Comparison of ENCODE assay signal across 8 cellular contexts in the genomic region with DNA sequence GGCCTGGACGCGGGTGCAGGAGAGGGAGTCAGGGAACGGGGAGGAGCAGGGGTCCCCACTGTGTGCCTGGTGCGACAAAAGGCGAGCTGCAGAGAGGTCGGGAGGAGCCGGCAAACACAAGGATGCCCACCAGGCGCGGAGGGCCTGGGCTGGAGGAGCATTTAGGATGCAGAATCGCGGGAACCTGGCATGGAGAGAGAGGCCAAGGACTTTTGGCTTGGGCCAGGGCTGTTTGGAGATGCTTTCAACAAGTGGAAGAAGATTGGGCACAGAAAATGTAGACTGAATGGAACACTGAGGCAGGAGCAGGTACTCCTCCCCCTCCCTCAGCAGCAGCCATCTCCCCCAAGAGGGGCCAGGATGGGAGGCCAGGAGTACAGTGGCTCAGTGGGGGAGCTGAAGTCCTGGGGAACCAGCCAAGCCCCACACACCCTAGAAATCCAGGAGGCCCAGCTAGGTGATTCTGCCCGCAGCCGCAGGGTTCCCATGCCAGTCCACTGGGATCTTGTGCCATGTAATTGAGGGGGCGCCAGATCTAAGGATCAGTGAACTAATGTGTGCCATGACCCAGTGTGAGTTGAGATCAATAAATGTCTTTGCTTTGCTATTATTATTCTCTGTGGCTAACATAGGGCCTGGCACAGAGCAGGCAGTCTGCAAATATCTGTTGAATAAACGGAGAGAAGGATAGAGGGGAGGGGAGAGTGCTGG. TPM values are rescaled to one million over a fixed set of nuclear protein-coding genes. Genes with fewer than 3 reads are reported as not detected.
DNase-seq lines count a peak whose midpoint lies in the region; ATAC-seq, FAIRE-seq and TF ChIP-seq lines count a peak whose summit lies in the region.

No MANE protein-coding gene starts in this region.

- peak overlapping the region; percentile 84 for H3K4me3 ChIP-seq in astrocyte (ENCODE audit: insufficient read depth, low read depth, low read length)
- H3K4me3 ChIP-seq in liver (ENCODE audit: low read depth in 1 of 3, low read length in 3 of 3): peak overlapping the region; percentile 65 to 89 (median 66)
- peak overlapping the region; percentile 44 to 91 (median 72) for H3K4me3 ChIP-seq in transverse colon

- no peaks in the 10 kb centered on the region for H3K9me3 Mint-ChIP-seq in activated CD4-positive, alpha-beta T cell treated with anti-CD3 and anti-CD28 coated beads, Interleukin-2, amount 10 ng/mL, durations not matched to agents 7 days and 5 days
- peaks cover 2% of the 10 kb centered on the region for H3K9me3 Mint-ChIP-seq in astrocyte (ENCODE audit: unreplicated experiment)

- no peak for TF ChIP-seq RAD21 in liver (IDR thresholded peaks at IDR 0.05)

- no peak for ATAC-seq in HG03342 (IDR thresholded peaks at IDR 0.05; ENCODE audit: unreplicated experiment)

- H3K36me3 Mint-ChIP-seq in activated CD4-positive, alpha-beta T cell treated with anti-CD3 and anti-CD28 coated beads, Interleukin-2, amount 10 ng/mL, durations not matched to agents 7 days and 5 days (ENCODE audit: low read depth): peaks cover 3% of the 10 kb centered on the region
- H3K36me3 Mint-ChIP-seq in astrocyte (ENCODE audit: low read depth, unreplicated experiment): no peaks in the 10 kb centered on the region

- FAIRE-seq in astrocyte (lab: Jason Lieb, UNC): no peak

- H3K79me2 ChIP-seq in astrocyte (ENCODE audit: insufficient read depth, low read length): no peaks in the 10 kb centered on the region

- WGBS in liver: 34% methylated on average over 15 of the region's 15 CpGs
- WGBS in transverse colon (ENCODE audit: low coverage in 1 of 2), 2 donors: 33% methylated on average over 15 of the region's 15 CpGs; no CpG with 5 or more reads in 1 of the 2 donors

- peak overlapping the region; percentile 76 for H3K9ac ChIP-seq in astrocyte (ENCODE audit: low read length)
- peak overlapping the region in 1 of 2 donors; percentile 58 for H3K9ac ChIP-seq in liver (ENCODE audit: low read depth in 1 of 2, low read length in 2 of 2)

- H3K4me1 Mint-ChIP-seq in activated CD4-positive, alpha-beta T cell treated with anti-CD3 and anti-CD28 coated beads, Interleukin-2, amount 10 ng/mL, durations not matched to agents 7 days and 5 days: peaks cover 11% of the 10 kb centered on the region
- H3K4me1 Mint-ChIP-seq in astrocyte (ENCODE audit: low read depth, unreplicated experiment): no peaks in the 10 kb centered on the region

- no peaks in the 10 kb centered on the region for H3K9me3 ChIP-seq in astrocyte (ENCODE audit: insufficient read depth, low read depth, low read length)
- no peaks in the 10 kb centered on the region for H3K9me3 ChIP-seq in liver (ENCODE audit: control insufficient read depth in 4 of 4, low read length in 3 of 4)
- no peaks in the 10 kb centered on the region for H3K9me3 ChIP-seq in transverse colon

- in situ Hi-C loops in transverse colon (cut with MboI; ENCODE audit: low pct_ligation_motif_present in 1 of 4, low pct_unique_long_range_greater_than_20kb in 1 of 4, low sequenced_read_pairs in 3 of 4): loop anchor here in 1 of 4 donors (25.0 kb wide), 1 partner anchor 253 kb away; no protein-coding TSS in a partner anchor

- intact Hi-C loops in transverse colon (cut with DNase I; ENCODE audit: low total_unique reads): no loop called here

- H3K27ac Mint-ChIP-seq in activated CD4-positive, alpha-beta T cell treated with anti-CD3 and anti-CD28 coated beads, Interleukin-2, amount 10 ng/mL, durations not matched to agents 7 days and 5 days: no peak overlapping the region
- H3K27ac Mint-ChIP-seq in astrocyte (ENCODE audit: unreplicated experiment): no peak overlapping the region

- peak overlapping the region; percentile 98 for H3K4me2 ChIP-seq in astrocyte (ENCODE audit: low read length)

- peaks cover 15% of the 10 kb centered on the region for H3K27me3 Mint-ChIP-seq in activated CD4-positive, alpha-beta T cell treated with anti-CD3 and anti-CD28 coated beads, Interleukin-2, amount 10 ng/mL, durations not matched to agents 7 days and 5 days
- H3K27me3 Mint-ChIP-seq in astrocyte (ENCODE audit: low read depth, unreplicated experiment): peaks cover 60% of the 10 kb centered on the region

- POLR2A ChIA-PET in activated CD4-positive, alpha-beta T cell treated with anti-CD3 and anti-CD28 coated beads, Interleukin-2, amount 10 ng/mL, durations not matched to agents 7 days and 5 days (lab: Charles Lee): interaction anchor here (0.6 kb wide), 1 partner anchor 17 kb away, joined by 3 read pairs; no protein-coding TSS in a partner anchor

- H3K36me3 ChIP-seq in astrocyte (ENCODE audit: insufficient read depth, low read length) (no peaks in the 10 kb centered on the region), liver (ENCODE audit: control insufficient read depth in 4 of 4, insufficient read depth in 3 of 4, low read depth in 1 of 4, low read length in 3 of 4) (no peaks in the 10 kb centered on the region), transverse colon (no peaks in the 10 kb centered on the region)

- TF ChIP-seq CTCF in astrocyte (IDR thresholded peaks at IDR 0.05; ENCODE audit: insufficient read depth, low read depth, low read length): no peak
- no peak for TF ChIP-seq CTCF in liver (IDR thresholded peaks at IDR 0.05; ENCODE audit: low read depth, low read length, missing input control)
- no peak for TF ChIP-seq CTCF in transverse colon (IDR thresholded peaks at IDR 0.05)

- H4K20me1 ChIP-seq in astrocyte (ENCODE audit: insufficient read depth, low read length): no peaks in the 10 kb centered on the region

- H3K27me3 ChIP-seq in astrocyte (ENCODE audit: insufficient read depth, low read length): peaks cover 19% of the 10 kb centered on the region
- no peaks in the 10 kb centered on the region for H3K27me3 ChIP-seq in liver (ENCODE audit: control insufficient read depth in 4 of 4, insufficient read depth in 4 of 4, low read length in 3 of 4)
- peaks cover 10% of the 10 kb centered on the region for H3K27me3 ChIP-seq in transverse colon

- peak overlapping the region; percentile 88 for H3K4me3 Mint-ChIP-seq in activated CD4-positive, alpha-beta T cell treated with anti-CD3 and anti-CD28 coated beads, Interleukin-2, amount 10 ng/mL, durations not matched to agents 7 days and 5 days
- H3K4me3 Mint-ChIP-seq in astrocyte (ENCODE audit: unreplicated experiment): peak overlapping the region; percentile 82

- peak overlapping the region; percentile 93 for H2AFZ ChIP-seq in astrocyte (ENCODE audit: low read depth, low read length)

- no peak for TF ChIP-seq EP300 in transverse colon (IDR thresholded peaks at IDR 0.05; ENCODE audit: low read depth)

- H3K27ac ChIP-seq in astrocyte (ENCODE audit: low read depth, low read length) (no peak overlapping the region), liver (ENCODE audit: low read depth in 1 of 2, low read length in 2 of 2) (no peak overlapping the region), transverse colon (peak overlapping the region in 3 of 4 donors; percentile 65 to 84 (median 78))

- DNase-seq in activated CD4-positive, alpha-beta T cell treated with anti-CD3 and anti-CD28 coated beads, Interleukin-2, amount 10 ng/mL, durations not matched to agents 7 days and 5 days: no peak
- DNase-seq in activated CD4-positive, alpha-beta T cell treated with anti-CD3 and anti-CD28 coated beads for 4 hours: no peak
- DNase-seq in astrocyte (ENCODE audit: low read depth) (no peak), transverse colon (no peak), HUDEP-2 (lab: John Stamatoyannopoulos, UW; ENCODE audit: unreplicated experiment in 76 of 76) (no peak), NCI-H187 (lab: John Stamatoyannopoulos, UW) (no peak)

- TF ChIP-seq POLR2A in transverse colon (IDR thresholded peaks at IDR 0.05): no peak

- H3K4me1 ChIP-seq in astrocyte (ENCODE audit: insufficient read depth, low read length): peaks cover 4% of the 10 kb centered on the region
- peaks cover 8 to 25% (median 17%) of the 10 kb centered on the region in 4 donors for H3K4me1 ChIP-seq in liver (ENCODE audit: control insufficient read depth in 4 of 4, insufficient read depth in 4 of 4, low read length in 3 of 4)
- H3K4me1 ChIP-seq in transverse colon: peaks cover 12 to 24% (median 21%) of the 10 kb centered on the region in 4 donors

- CTCF ChIA-PET in activated CD4-positive, alpha-beta T cell treated with anti-CD3 and anti-CD28 coated beads, Interleukin-2, amount 10 ng/mL, durations not matched to agents 7 days and 5 days (lab: Charles Lee): interaction anchor here (1.2 to 2.1 kb wide), 4 partner anchors 11 to 19 kb away, joined by 3 to 6 read pairs (median 4); no protein-coding TSS in a partner anchor

TF ChIP-seq in liver, 16 proteins besides CTCF, POLR2A, EP300 and RAD21:
- no peak for TF ChIP-seq SP1 (IDR thresholded peaks at IDR 0.05)
- TF ChIP-seq YY1 (IDR thresholded peaks at IDR 0.05): no peak
- no peak for TF ChIP-seq NR2F2 (IDR thresholded peaks at IDR 0.05)
- TF ChIP-seq HNF4A (conservative IDR thresholded peaks at IDR 0.05): no peak
- no peak for TF ChIP-seq TAF1 (conservative IDR thresholded peaks at IDR 0.05)
- TF ChIP-seq, protein P1, sequence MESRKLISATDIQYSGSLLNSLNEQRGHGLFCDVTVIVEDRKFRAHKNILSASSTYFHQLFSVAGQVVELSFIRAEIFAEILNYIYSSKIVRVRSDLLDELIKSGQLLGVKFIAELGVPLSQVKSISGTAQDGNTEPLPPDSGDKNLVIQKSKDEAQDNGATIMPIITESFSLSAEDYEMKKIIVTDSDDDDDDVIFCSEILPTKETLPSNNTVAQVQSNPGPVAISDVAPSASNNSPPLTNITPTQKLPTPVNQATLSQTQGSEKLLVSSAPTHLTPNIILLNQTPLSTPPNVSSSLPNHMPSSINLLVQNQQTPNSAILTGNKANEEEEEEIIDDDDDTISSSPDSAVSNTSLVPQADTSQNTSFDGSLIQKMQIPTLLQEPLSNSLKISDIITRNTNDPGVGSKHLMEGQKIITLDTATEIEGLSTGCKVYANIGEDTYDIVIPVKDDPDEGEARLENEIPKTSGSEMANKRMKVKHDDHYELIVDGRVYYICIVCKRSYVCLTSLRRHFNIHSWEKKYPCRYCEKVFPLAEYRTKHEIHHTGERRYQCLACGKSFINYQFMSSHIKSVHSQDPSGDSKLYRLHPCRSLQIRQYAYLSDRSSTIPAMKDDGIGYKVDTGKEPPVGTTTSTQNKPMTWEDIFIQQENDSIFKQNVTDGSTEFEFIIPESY (IDR thresholded peaks at IDR 0.05): no peak
- TF ChIP-seq JUND (IDR thresholded peaks at IDR 0.05): no peak
- TF ChIP-seq EGR1 (IDR thresholded peaks at IDR 0.05; ENCODE audit: low read depth in 2 of 2): no peak

RNA-seq across cellular contexts. Expression of gene ABLIM2, which starts 1.1 kb away (rescaled TPM):
- under 1 TPM; 0.30 to 0.79 TPM for total RNA-seq in activated CD4-positive, alpha-beta T cell treated with anti-CD3 and anti-CD28 coated beads, Interleukin-2, amount 10 ng/mL, durations not matched to agents 7 days and 5 days
- 0.36 and 0.50 TPM in 2 replicates for total RNA-seq in astrocyte
- 1 to 10 TPM in 1 of 2 donors, under 1 TPM in 1; 0.75 to 2.5 TPM for total RNA-seq in liver
- polyA plus RNA-seq in liver: under 1 TPM; 0.92 to 0.93 TPM
- 10 to 100 TPM in 3 of 4 donors, 1 to 10 TPM in 1; 3.2 to 58.4 (median 14.2) TPM for total RNA-seq in transverse colon

RNA-seq across cellular contexts. Expression of gene SH3TC1, which starts 39.4 kb away (rescaled TPM):
- 10 to 100 TPM in 1 of 2 experiments, 1 to 10 TPM in 1; 8.2 to 10.8 TPM for total RNA-seq in activated CD4-positive, alpha-beta T cell treated with anti-CD3 and anti-CD28 coated beads, Interleukin-2, amount 10 ng/mL, durations not matched to agents 7 days and 5 days
- total RNA-seq in astrocyte: 1.2 and 1.8 TPM in 2 replicates
- 10 to 100 TPM; 28.8 to 34.6 TPM for total RNA-seq in liver
- 10 to 100 TPM in 1 of 2 donors, 1 to 10 TPM in 1; 6.5 to 22.8 TPM for polyA plus RNA-seq in liver
- 10 to 100 TPM; 15.0 to 78.6 (median 41.4) TPM for total RNA-seq in transverse colon

Comparison
In these comparisons a context has a peak if more than half of its experiments do, and no peak if none do; other contexts are left out.
1. H3K27ac ChIP-seq: peak in transverse colon (3 of 4); none in astrocyte (single experiment) and liver (0 of 2).
2. Peak in every context shown above with its lines, with median percentiles within 50 percentile points of each other: H3K4me3 ChIP-seq.